ENCODE assay signal across 8 cellular contexts in the genomic region with DNA sequence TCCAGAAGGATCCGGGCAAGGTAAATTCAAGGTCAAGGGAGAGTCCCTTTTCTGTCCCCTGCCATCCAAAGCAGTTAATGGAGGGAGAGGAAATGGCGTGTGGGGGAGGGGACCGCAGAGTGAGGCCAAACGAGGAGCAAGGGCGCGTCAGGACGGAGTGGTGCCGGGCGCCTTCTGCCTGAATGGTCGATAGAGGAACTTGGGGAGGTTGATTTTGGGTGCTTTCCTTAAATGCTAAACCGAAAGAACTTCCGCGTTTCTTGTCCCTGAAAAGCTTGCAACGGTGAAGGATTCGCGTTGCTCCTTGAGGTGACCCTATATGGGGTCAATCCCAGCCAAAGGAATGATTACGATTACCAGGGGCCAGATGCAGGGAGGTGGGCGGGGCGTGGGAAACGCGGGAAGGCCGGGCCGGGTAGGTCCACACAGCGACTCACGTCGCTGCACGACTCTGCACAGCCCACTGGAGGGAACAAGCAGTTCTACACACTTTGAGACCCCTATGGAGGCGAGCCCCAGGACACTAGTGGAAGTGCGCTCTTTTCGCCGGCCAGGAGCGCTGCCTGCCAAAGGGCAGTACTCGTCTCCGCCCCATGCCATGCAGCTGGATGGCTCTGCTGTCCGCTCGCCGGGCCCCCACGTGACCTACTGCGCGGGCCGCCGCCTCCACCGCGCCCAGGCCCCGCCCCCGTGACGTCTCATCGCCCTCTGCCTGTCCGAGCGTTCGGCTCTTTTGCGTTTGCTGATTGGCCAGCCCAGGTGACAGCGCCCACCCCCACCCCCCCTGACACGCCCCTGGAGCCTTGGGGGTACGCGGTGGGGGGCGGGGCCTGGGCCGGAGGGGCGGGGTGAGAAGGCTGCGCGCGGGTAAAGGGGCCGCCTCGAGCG. TPM values are rescaled to one million over a fixed set of nuclear protein-coding genes. Genes with fewer than 3 reads are reported as not detected.
DNase-seq lines count a peak whose midpoint lies in the region; ATAC-seq and TF ChIP-seq lines count a peak whose summit lies in the region.

No MANE protein-coding gene starts in this region.

- H3K27me3 ChIP-seq in BLaER1, result no peaks in the 10 kb centered on the region

- ATAC-seq in GM19324 (IDR thresholded peaks at IDR 0.05; ENCODE audit: low FRiP score, unreplicated experiment) (peak; percentile 94), HG03457 (IDR thresholded peaks at IDR 0.05; ENCODE audit: unreplicated experiment) (peak; percentile 81), left lobe of liver (peak; percentile 88)

- peak; percentile 49 for DNase-seq in NCI-H524 treated with DMSO at 0.1 percent for 48 hours (lab: John Stamatoyannopoulos, UW)
- DNase-seq in activated CD4-positive, alpha-beta T cell treated with anti-CD3 and anti-CD28 coated beads for 48 hours, result peak; percentile 94
- DNase-seq in coronary artery (ENCODE audit: low spot score), result peak; percentile 95
- DNase-seq in left lobe of liver (ENCODE audit: low spot score), result peak; percentile 96
- peak; percentile 92 for DNase-seq in stimulated activated CD4-positive, alpha-beta T cell treated with anti-CD3 and anti-CD28 coated beads, Interleukin-1b, Interleukin-23, amount 100 ng/mL, for 48 hours

- H4K20me1 ChIP-seq in BLaER1, result no peaks in the 10 kb centered on the region

- peak overlapping the region; percentile 82 for H3K4me2 ChIP-seq in BLaER1

- peaks cover 11% of the 10 kb centered on the region; the same call in 1 of the 2 replicates for H3K4me1 ChIP-seq in BLaER1

- no peaks in the 10 kb centered on the region for H3K9me3 ChIP-seq in BLaER1

- TF ChIP-seq CTCF in coronary artery (IDR thresholded peaks at IDR 0.05), result no peak

- no peaks in the 10 kb centered on the region for H3K36me3 ChIP-seq in BLaER1

- H3K4me3 ChIP-seq in BLaER1 (peak overlapping the region; percentile 69), coronary artery (peak overlapping the region; percentile 71)

- H3K27ac ChIP-seq in BLaER1 (peak overlapping the region; percentile 28; the same call in 1 of the 2 replicates), coronary artery (peak overlapping the region; percentile 65 to 68)

- H3K9ac ChIP-seq in BLaER1, result peak overlapping the region; percentile 73

RNA-seq across cellular contexts. Expression of gene GK, which starts 0.5 kb away (rescaled TPM):
- 32.9 TPM for total RNA-seq in left lobe of liver

Comparison
In these comparisons a context has a peak if more than half of its experiments do, and no peak if none do; other contexts are left out.
1. Peak in every context shown above with its lines: DNase-seq, ATAC-seq, H3K4me3 ChIP-seq and H3K27ac ChIP-seq.